ENCODE assay signal across 1 cellular context in the genomic region with DNA sequence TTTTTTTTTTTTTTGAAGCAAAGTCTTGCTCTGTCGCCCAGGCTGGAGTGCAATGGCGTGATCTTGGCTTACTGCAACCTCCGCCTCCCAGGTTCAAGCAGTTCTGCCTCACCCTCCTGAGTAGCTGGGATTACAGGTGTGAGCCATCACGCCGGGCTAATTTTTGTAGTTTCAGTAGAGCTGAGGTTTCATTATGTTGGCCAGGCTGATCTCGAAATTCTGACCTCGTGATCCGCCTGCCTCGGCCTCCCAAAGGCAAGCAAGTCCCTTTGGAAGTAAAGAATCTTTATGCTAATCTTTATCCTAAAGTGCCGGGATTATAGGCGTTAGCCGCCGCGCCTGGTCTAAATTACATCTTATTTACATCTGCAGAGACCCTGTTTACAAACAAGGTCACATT.
TF ChIP-seq lines count a peak whose summit lies in the region.

No MANE protein-coding gene starts in this region.

TF ChIP-seq in HepG2, 621 proteins besides CTCF, POLR2A, EP300 and RAD21:
- TF ChIP-seq ZNF136 (CRISPR knock-in tag; IDR thresholded peaks at IDR 0.05; ENCODE audit: low read depth), result 0 out of 2 replicates have a peak, but pooled peaks have one; percentile 9
- TF ChIP-seq ZNF674 (CRISPR knock-in tag; IDR thresholded peaks at IDR 0.05; ENCODE audit: low read depth), result no peak
- TF ChIP-seq, protein P1, sequence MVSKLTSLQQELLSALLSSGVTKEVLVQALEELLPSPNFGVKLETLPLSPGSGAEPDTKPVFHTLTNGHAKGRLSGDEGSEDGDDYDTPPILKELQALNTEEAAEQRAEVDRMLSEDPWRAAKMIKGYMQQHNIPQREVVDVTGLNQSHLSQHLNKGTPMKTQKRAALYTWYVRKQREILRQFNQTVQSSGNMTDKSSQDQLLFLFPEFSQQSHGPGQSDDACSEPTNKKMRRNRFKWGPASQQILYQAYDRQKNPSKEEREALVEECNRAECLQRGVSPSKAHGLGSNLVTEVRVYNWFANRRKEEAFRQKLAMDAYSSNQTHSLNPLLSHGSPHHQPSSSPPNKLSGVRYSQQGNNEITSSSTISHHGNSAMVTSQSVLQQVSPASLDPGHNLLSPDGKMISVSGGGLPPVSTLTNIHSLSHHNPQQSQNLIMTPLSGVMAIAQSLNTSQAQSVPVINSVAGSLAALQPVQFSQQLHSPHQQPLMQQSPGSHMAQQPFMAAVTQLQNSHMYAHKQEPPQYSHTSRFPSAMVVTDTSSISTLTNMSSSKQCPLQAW (CRISPR knock-in tag; IDR thresholded peaks at IDR 0.05), result 0 out of 2 replicates have a peak, but pooled peaks have one; percentile 17
TF ChIP-seq in HepG2: peak in this region for 2.
